ENCODE assay signal across 15 cellular contexts in genomic region chr16:89015271-89015859, GRCh38. TPM values are rescaled to one million over a fixed set of nuclear protein-coding genes. Genes with fewer than 3 reads are reported as not detected.
"Had no signal": no experiment of that assay in that cellular context is flagged by ENCODE, and none has a peak within 500 bp of the region (broad histone marks: within the 10 kb centered on the region; RNA-seq: fewer than 3 reads in every experiment).

No MANE protein-coding gene starts in this region.

- H3K27me3 ChIP-seq: brain microvascular endothelial cell, uterus had no signal

- ATAC-seq: activated CD8-positive, alpha-beta T cell treated with anti-CD3 and anti-CD28 coated beads for 36 hours; psoas muscle; stimulated activated naive CD8-positive, alpha-beta T cell treated with anti-CD3 and anti-CD28 coated beads, Interleukin-15, Interleukin-2, amounts not matched to agents 100 U/mL and 50 U/mL, for 24 hours had no signal

- H3K27ac Mint-ChIP-seq: activated CD4-positive, alpha-beta T cell treated with anti-CD3 and anti-CD28 coated beads, Interleukin-2, amount 10 ng/mL, durations not matched to agents 24 days and 14 days; activated CD8-positive, alpha-beta T cell treated with anti-CD3 and anti-CD28 coated beads for 36 hours; activated naive CD4-positive, alpha-beta T cell treated with anti-CD3 and anti-CD28 coated beads for 36 hours; activated T-helper 2 cell treated with anti-CD3 and anti-CD28 coated beads, Interferon-gamma antibody, Interleukin-2, Interleukin-4, amounts not matched to agents 10 μg/mL and 5 μg/mL and 100 μg/mL, durations not matched to agents 14 hours and 24 hours and 36 hours had no signal

- H3K4me3 ChIP-seq: coronary artery, psoas muscle, tibial nerve, uterus had no signal

- DNase-seq: activated CD4-positive, alpha-beta T cell treated with anti-CD3 and anti-CD28 coated beads, Interleukin-2, amount 10 ng/mL, durations not matched to agents 24 days and 14 days; activated CD8-positive, alpha-beta T cell treated with anti-CD3 and anti-CD28 coated beads for 36 hours; activated naive CD4-positive, alpha-beta T cell treated with anti-CD3 and anti-CD28 coated beads for 36 hours; activated T-cell treated with anti-CD3 and anti-CD28 coated beads, Interleukin-2, amount 50 U/mL, for 1 hour; brain microvascular endothelial cell; erythroblast; stimulated activated naive CD8-positive, alpha-beta T cell treated with anti-CD3 and anti-CD28 coated beads, Interleukin-15, Interleukin-2, amounts not matched to agents 100 U/mL and 50 U/mL, for 24 hours; T1000; uterus had no signal

- H3K36me3 ChIP-seq: brain microvascular endothelial cell, tibial nerve, uterus had no signal

- H3K4me3 Mint-ChIP-seq: activated CD4-positive, alpha-beta T cell treated with anti-CD3 and anti-CD28 coated beads, Interleukin-2, amount 10 ng/mL, durations not matched to agents 24 days and 14 days; activated CD8-positive, alpha-beta T cell treated with anti-CD3 and anti-CD28 coated beads for 36 hours; activated naive CD4-positive, alpha-beta T cell treated with anti-CD3 and anti-CD28 coated beads for 36 hours; central memory CD8-positive, alpha-beta T cell had no signal

- H3K4me1 ChIP-seq: psoas muscle, tibial nerve, uterus had no signal

- H3K9me3 Mint-ChIP-seq: activated naive CD4-positive, alpha-beta T cell treated with anti-CD3 and anti-CD28 coated beads for 36 hours; central memory CD8-positive, alpha-beta T cell had no signal

- H3K9me3 ChIP-seq: psoas muscle, uterus had no signal

- H3K27ac ChIP-seq: brain microvascular endothelial cell, coronary artery, psoas muscle, tibial nerve, uterus had no signal

RNA-seq across cellular contexts. Expression of gene CBFA2T3, which starts 38.4 kb away (rescaled TPM):
- total RNA-seq: activated CD4-positive, alpha-beta T cell treated with anti-CD3 and anti-CD28 coated beads, Interleukin-2, amount 10 ng/mL, durations not matched to agents 24 days and 14 days; activated naive CD4-positive, alpha-beta T cell treated with anti-CD3 and anti-CD28 coated beads for 36 hours; osteocyte had no signal
